9 cellular contexts compared by ENCODE assay signal in the genomic region with DNA sequence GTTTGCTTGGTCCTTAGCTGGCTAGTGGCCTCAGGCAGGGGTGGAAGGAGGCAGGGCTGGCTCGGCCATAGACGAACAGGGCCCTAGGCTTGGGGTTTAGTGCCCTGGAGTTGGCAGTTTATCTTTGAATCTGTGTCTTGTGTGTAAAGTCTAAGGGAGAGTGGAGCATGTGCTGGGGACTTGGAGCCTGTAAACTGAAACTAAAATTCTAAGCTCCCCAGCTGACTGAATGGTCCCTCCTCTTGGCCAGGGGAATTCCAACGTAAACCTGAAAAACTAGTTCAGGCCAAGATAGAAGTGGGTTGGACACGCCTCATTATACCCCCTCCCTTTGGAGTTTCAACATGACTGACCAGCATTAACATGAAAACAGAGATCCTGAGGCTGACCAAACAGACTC. TPM values are rescaled to one million over a fixed set of nuclear protein-coding genes. Genes with fewer than 3 reads are reported as not detected.
A peak's percentile ranks its signal among the peaks of the same experiment; 100 is the strongest.
DNase-seq lines count a peak whose midpoint lies in the region; ATAC-seq, FAIRE-seq and TF ChIP-seq lines count a peak whose summit lies in the region.
"Had no signal": no experiment of that assay in that cellular context is flagged by ENCODE, and none has a peak within 500 bp of the region (broad histone marks: within the 10 kb centered on the region; RNA-seq: fewer than 3 reads in every experiment).

No MANE protein-coding gene starts in this region.

- H2BK120ac ChIP-seq in H1 (replicated peaks; ENCODE audit: low read depth, low read length): peak overlapping the region; percentile 98

- CTCF ChIA-PET in H1 (lab: Charles Lee; ENCODE audit: partially characterized antibody): interaction anchor here (0.6 to 2.6 kb wide), 5 partner anchors 10 to 66 kb away, joined by 3 to 8 read pairs (median 4); no protein-coding TSS in a partner anchor

- H3K79me1 ChIP-seq in H1 (ENCODE audit: low read depth, low read length): no peaks in the 10 kb centered on the region

- peak overlapping the region; percentile 83 for H3K4ac ChIP-seq in H1 (replicated peaks; ENCODE audit: insufficient read length, low read depth, low read length)

- peak overlapping the region; percentile 70 for H3K27ac ChIP-seq in C4-2B
- H3K27ac ChIP-seq in H1 (ENCODE audit: low read depth, low read length): peak overlapping the region; percentile 98
- peak overlapping the region; percentile 81 to 82 for H3K27ac ChIP-seq in prostate gland

- peak in 1 of 2 experiments; percentile 93; a peak in 2 of 3 replicates for TF ChIP-seq EP300 in H1 (IDR thresholded peaks at IDR 0.05; ENCODE audit: borderline replicate concordance in 1 of 2, low read depth in 2 of 2, low read length in 2 of 2)

- peak overlapping the region; percentile 97 for H2BK12ac ChIP-seq in H1 (ENCODE audit: low read depth, low read length)

- peak; percentile 58 to 77 for DNase-seq in H1 (ENCODE audit: low read depth in 1 of 2, low spot score in 2 of 2)
- DNase-seq in prostate gland (ENCODE audit: low spot score): peak; percentile 82
- no peak for DNase-seq in GM03348 (ENCODE audit: low spot score)
- DNase-seq in central memory CD4-positive, alpha-beta T cell: no peak
- no peak for DNase-seq in AG20443 (ENCODE audit: low spot score)
- DNase-seq: DND-41 had no signal

- H3K9me3 ChIP-seq in H1 (ENCODE audit: insufficient read depth in 2 of 2, low read depth in 1 of 2, low read length in 1 of 2) (peaks cover 5 to 22% of the 10 kb centered on the region in 2 experiments), prostate gland (no peaks in the 10 kb centered on the region)

- H3K18ac ChIP-seq in H1 (ENCODE audit: extremely low read depth, low read length): peak overlapping the region; percentile 98

- H3K23ac ChIP-seq in H1 (ENCODE audit: insufficient read length): no peak overlapping the region

- no peaks in the 10 kb centered on the region; a peak in 1 of 7 replicates for H3K27me3 ChIP-seq in H1 (replicated peaks in 1 of 4; ENCODE audit: control insufficient read depth in 3 of 4, extremely low read depth in 1 of 4, insufficient read depth in 3 of 4, low read length in 3 of 4)
- H3K27me3 ChIP-seq in prostate gland (replicated peaks; ENCODE audit: insufficient read depth): no peaks in the 10 kb centered on the region

- H2BK20ac ChIP-seq in H1 (ENCODE audit: low read length): peak overlapping the region; percentile 100

- H3K4me3 ChIP-seq in H1 (ENCODE audit: extremely low read depth in 1 of 4, insufficient read depth in 2 of 4, low read depth in 3 of 4, low read length in 4 of 4) (peak overlapping the region in 3 of 4 experiments; percentile 15 to 35 (median 34); a peak in 4 of 8 replicates), prostate gland (peak overlapping the region in 1 of 2 donors; percentile 8)

- H2AK5ac ChIP-seq in H1 (ENCODE audit: low read depth, low read length): peak overlapping the region; percentile 92; the same call in 1 of the 2 replicates

- H3K56ac ChIP-seq in H1 (replicated peaks; ENCODE audit: insufficient read length, low read depth, low read length): peak overlapping the region; percentile 75

- intact Hi-C loops in prostate gland (cut with DNase I): no loop called here

- peak overlapping the region; percentile 85 for H4K5ac ChIP-seq in H1 (ENCODE audit: insufficient read length, low read depth, low read length)

- no peaks in the 10 kb centered on the region for H4K20me1 ChIP-seq in H1 (replicated peaks in 1 of 2; ENCODE audit: control insufficient read depth in 1 of 2, insufficient read depth in 2 of 2, low read length in 2 of 2)

- peak; percentile 94 for FAIRE-seq in H1 (lab: Jason Lieb, UNC)

- peak overlapping the region; percentile 88; the same call in 1 of the 2 replicates for H4K8ac ChIP-seq in H1 (ENCODE audit: extremely low read depth, insufficient read depth, low read length)

- H3K36me3 ChIP-seq in H1 (ENCODE audit: control insufficient read depth in 2 of 4, insufficient read depth in 4 of 4, low read length in 3 of 4) (no peaks in the 10 kb centered on the region), prostate gland (no peaks in the 10 kb centered on the region)

- peak overlapping the region; percentile 97 for H4K91ac ChIP-seq in H1 (replicated peaks; ENCODE audit: insufficient read length, low read length)

- H2BK5ac ChIP-seq in H1 (ENCODE audit: low read depth, low read length): peak overlapping the region; percentile 98

- H3K14ac ChIP-seq in H1 (ENCODE audit: insufficient read length): peak overlapping the region; percentile 16

- no peak overlapping the region for H2AFZ ChIP-seq in H1 (ENCODE audit: low read length)

- TF ChIP-seq POLR2A in H1 (IDR thresholded peaks at IDR 0.05; ENCODE audit: control extremely low read depth in 1 of 2, low read depth in 2 of 2, low read length in 2 of 2) (peak in 1 of 2 experiments; percentile 91; a peak in 2 of 3 replicates), prostate gland (IDR thresholded peaks at IDR 0.05) (no peak)

- no peak overlapping the region; the same call in 1 of the 2 replicates for H2BK15ac ChIP-seq in H1 (ENCODE audit: low read length)

- TF ChIP-seq RAD21 in H1 (IDR thresholded peaks at IDR 0.05 in 1 of 2, conservative IDR thresholded peaks at IDR 0.05 in 1 of 2; ENCODE audit: low read depth in 2 of 2, low read length in 2 of 2): no peak

- peak overlapping the region; percentile 62 to 66 for H3K4me2 ChIP-seq in H1 (ENCODE audit: insufficient read depth in 1 of 2, low read depth in 2 of 2, low read length in 2 of 2)

- POLR2A ChIA-PET in H1 (lab: Charles Lee; ENCODE audit: partially characterized antibody): interaction anchor here (0.6 to 1.3 kb wide), 9 partner anchors 10 to 61 kb away, joined by 3 to 8 read pairs (median 4); no protein-coding TSS in a partner anchor

- H3K23me2 ChIP-seq in H1 (ENCODE audit: low read depth, low read length): no peaks in the 10 kb centered on the region

- WGBS in H1 (ENCODE audit: extremely low coverage in 1 of 2, insufficient coverage in 1 of 2, insufficient read length in 1 of 2, insufficient replicate concordance in 2 of 2, low coverage in 1 of 2, low lambda C conversion rate in 2 of 2, missing lambda C conversion rate in 1 of 2), 2 experiments: 31% methylated on average over 4 of the region's 4 CpGs; no CpG with 5 or more reads in 1 of the 2 experiments
- WGBS in prostate gland: 13% methylated on average over 4 of the region's 4 CpGs

- ATAC-seq in GM19463 (IDR thresholded peaks at IDR 0.05; ENCODE audit: unreplicated experiment) (peak; percentile 85), HG03469 (IDR thresholded peaks at IDR 0.05; ENCODE audit: unreplicated experiment) (peak; percentile 77)

- H3K4me1 ChIP-seq in H1 (replicated peaks in 1 of 4; ENCODE audit: control insufficient read depth in 3 of 4, insufficient read depth in 4 of 4, low read length in 3 of 4) (peaks cover 4 to 20% (median 16%) of the 10 kb centered on the region in 4 experiments), prostate gland (replicated peaks) (peaks cover 16% of the 10 kb centered on the region)

- TF ChIP-seq CTCF in C4-2B (conservative IDR thresholded peaks at IDR 0.05): no peak
- no peak for TF ChIP-seq CTCF in H1 (IDR thresholded peaks at IDR 0.05; ENCODE audit: control extremely low read depth in 1 of 3, insufficient read depth in 1 of 3, low read depth in 1 of 3, low read length in 3 of 3)
- no peak for TF ChIP-seq CTCF in prostate gland (IDR thresholded peaks at IDR 0.05)

- peak overlapping the region in 2 of 4 experiments; percentile 78 to 79; a peak in 5 of 7 replicates for H3K9ac ChIP-seq in H1 (replicated peaks in 1 of 4; ENCODE audit: extremely low read depth in 1 of 4, low read depth in 3 of 4, low read length in 3 of 4)

- H3K79me2 ChIP-seq in H1 (ENCODE audit: control insufficient read depth in 1 of 2, insufficient read depth in 2 of 2, low read length in 2 of 2): no peaks in the 10 kb centered on the region

TF ChIP-seq in H1, 55 proteins besides CTCF, POLR2A, EP300 and RAD21 (continues in another document):
- peak; percentile 36; a peak in 1 of 4 replicates for TF ChIP-seq SIN3A (conservative IDR thresholded peaks at IDR 0.05 in 1 of 2, IDR thresholded peaks at IDR 0.05 in 1 of 2; ENCODE audit: low read depth in 1 of 2, low read length in 2 of 2)
- TF ChIP-seq CEBPB (IDR thresholded peaks at IDR 0.05; ENCODE audit: low read depth, low read length): 0 out of 2 replicates have a peak, but pooled peaks have one; percentile 41
- 0 out of 2 replicates have a peak, but pooled peaks have one; percentile 26 for TF ChIP-seq TCF12 (IDR thresholded peaks at IDR 0.05; ENCODE audit: low read depth, low read length)
- TF ChIP-seq HDAC2 (IDR thresholded peaks at IDR 0.05; ENCODE audit: borderline replicate concordance in 1 of 2, low read depth in 2 of 2, low read length in 2 of 2): no peak
- TF ChIP-seq CBX5 (IDR thresholded peaks at IDR 0.05; ENCODE audit: low read depth, low read length): no peak
- TF ChIP-seq, protein P1, sequence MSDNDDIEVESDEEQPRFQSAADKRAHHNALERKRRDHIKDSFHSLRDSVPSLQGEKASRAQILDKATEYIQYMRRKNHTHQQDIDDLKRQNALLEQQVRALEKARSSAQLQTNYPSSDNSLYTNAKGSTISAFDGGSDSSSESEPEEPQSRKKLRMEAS (IDR thresholded peaks at IDR 0.05): peak; percentile 60
- TF ChIP-seq YY1 (IDR thresholded peaks at IDR 0.05; ENCODE audit: low read depth, low read length): peak; percentile 34
- peak; percentile 96 for TF ChIP-seq SP1 (IDR thresholded peaks at IDR 0.05; ENCODE audit: low read depth, low read length)

RNA-seq across cellular contexts. Expression of gene GPR78, which starts 46.1 kb away (rescaled TPM):
- total RNA-seq in H1 (2021; fragmentation: NEBNext Ultra II Directional; extraction: Animal tissue kit (Norgen Biotek cat#: 25700)): 3.0 and 3.3 TPM in 2 replicates
- 1.0 and 2.2 TPM in 2 replicates for polyA plus RNA-seq in H1 (2011; rRNA removed)
- polyA plus RNA-seq in H1 (2011; cell fraction: cytosol; rRNA removed): 1.6 TPM
- 10.5 TPM for polyA plus RNA-seq in H1 (2011; cell fraction: nucleus; rRNA removed)
- 1.7 to 2.0 TPM (median 1.9 TPM) in 4 replicates for polyA plus RNA-seq in H1 (2012, experiment 1 of 2)
- polyA plus RNA-seq in H1 (2012, experiment 2 of 2): 0.84 TPM
- 0.75 TPM for polyA plus RNA-seq in H1 (2013, experiment 1 of 2)
- polyA plus RNA-seq in H1 (2013, experiment 2 of 2): 0.68 TPM
- polyA minus RNA-seq in H1 (2011; rRNA and poly(A)+ RNA removed): 1.8 and 3.0 TPM in 2 replicates
- polyA minus RNA-seq in H1 (2011; cell fraction: cytosol; rRNA and poly(A)+ RNA removed): 0.59 TPM
- 8.6 TPM for polyA minus RNA-seq in H1 (2011; cell fraction: nucleus; rRNA and poly(A)+ RNA removed)
- under 1 TPM in 1 of 2 donors, not detected in 1; 0.45 TPM for total RNA-seq in prostate gland

RNA-seq across cellular contexts. Expression of gene CPZ, which starts 58.4 kb away (rescaled TPM):
- 28.8 and 31.5 TPM in 2 replicates for total RNA-seq in H1 (2021; fragmentation: NEBNext Ultra II Directional; extraction: Animal tissue kit (Norgen Biotek cat#: 25700))
- 40.7 and 67.4 TPM in 2 replicates for polyA plus RNA-seq in H1 (2011; rRNA removed)
- 38.3 TPM for polyA plus RNA-seq in H1 (2011; cell fraction: cytosol; rRNA removed)
- 98.5 TPM for polyA plus RNA-seq in H1 (2011; cell fraction: nucleus; rRNA removed)
- polyA plus RNA-seq in H1 (2012, experiment 1 of 2): 29.4 to 44.2 TPM (median 42.1 TPM) in 4 replicates
- 35.2 TPM for polyA plus RNA-seq in H1 (2012, experiment 2 of 2)
- 26.2 TPM for polyA plus RNA-seq in H1 (2013, experiment 1 of 2)
- polyA plus RNA-seq in H1 (2013, experiment 2 of 2): 24.4 TPM
- 12.0 and 13.2 TPM in 2 replicates for polyA minus RNA-seq in H1 (2011; rRNA and poly(A)+ RNA removed)
- 20.3 TPM for polyA minus RNA-seq in H1 (2011; cell fraction: cytosol; rRNA and poly(A)+ RNA removed)
- 32.0 TPM for polyA minus RNA-seq in H1 (2011; cell fraction: nucleus; rRNA and poly(A)+ RNA removed)
- total RNA-seq in prostate gland: 10 to 100 TPM in 1 of 2 donors, under 1 TPM in 1; 0.73 to 15.1 TPM

Comparison
In these comparisons a context has a peak if more than half of its experiments do, and no peak if none do; other contexts are left out.
1. DNase-seq: peak in H1 (2 of 2) and prostate gland (single experiment); none in GM03348 (single experiment), central memory CD4-positive, alpha-beta T cell (single experiment) and AG20443 (single experiment).
2. Peak in every context shown above with its lines, with median percentiles within 50 percentile points of each other: H3K27ac ChIP-seq.